Comparison of ENCODE assay signal across 1 cellular context in the genomic region with DNA sequence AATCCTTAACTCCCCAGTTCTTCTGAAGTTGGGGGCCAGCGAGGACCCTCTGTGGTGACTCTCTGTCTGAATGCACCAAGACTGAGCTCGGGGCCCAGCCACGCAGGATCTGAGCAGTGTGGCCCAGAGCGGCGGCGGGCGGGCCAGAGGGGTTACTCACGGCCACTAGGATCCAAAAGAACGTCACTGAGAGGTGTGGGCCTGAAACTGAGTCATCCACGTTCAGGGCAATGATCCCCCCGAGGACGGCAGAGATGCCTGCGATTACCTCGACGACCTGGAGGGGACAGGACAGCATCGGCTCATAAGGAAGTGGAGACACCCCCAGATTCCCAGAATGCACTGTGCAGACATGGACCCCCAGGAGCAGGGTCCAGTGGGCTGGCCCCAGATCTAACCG.
TF ChIP-seq lines count a peak whose summit lies in the region.

No MANE protein-coding gene starts in this region.

TF ChIP-seq in H1, 55 proteins besides CTCF, POLR2A, EP300 and RAD21:
- no peak for TF ChIP-seq CHD2 (IDR thresholded peaks at IDR 0.05; ENCODE audit: low read length)
- no peak for TF ChIP-seq CHD1 (IDR thresholded peaks at IDR 0.05; ENCODE audit: low read depth, low read length)
- 0 out of 2 replicates have a peak, but pooled peaks have one; percentile 16 for TF ChIP-seq JUND (IDR thresholded peaks at IDR 0.05; ENCODE audit: low read length)
- TF ChIP-seq CBX5 (IDR thresholded peaks at IDR 0.05; ENCODE audit: low read depth, low read length) = no peak
TF ChIP-seq in H1: peak in this region for 1.
